Comparison of ENCODE assay signal across 6 cellular contexts in genomic region chr16:7566360-7566759, GRCh38.
"Had no signal": no experiment of that assay in that cellular context is flagged by ENCODE, and none has a peak within 500 bp of the region (broad histone marks: within the 10 kb centered on the region; RNA-seq: fewer than 3 reads in every experiment).

No MANE protein-coding gene starts in this region.

- H3K9ac ChIP-seq: KMS-11 had no signal

- H3K4me2 ChIP-seq: KMS-11 had no signal

- H3K27ac ChIP-seq: HL-60, KMS-11 had no signal

- DNase-seq: IMR-90, KBM-7, KG1 had no signal

- FAIRE-seq: HTR-8/SVneo had no signal
